17 cellular contexts compared by ENCODE assay signal in genomic region chr21:39155578-39155977, GRCh38. TPM values are rescaled to one million over a fixed set of nuclear protein-coding genes. Genes with fewer than 3 reads are reported as not detected.
A peak's percentile ranks its signal among the peaks of the same experiment; 100 is the strongest.
DNase-seq lines count a peak whose midpoint lies in the region; ATAC-seq and TF ChIP-seq lines count a peak whose summit lies in the region.
"Had no signal": no experiment of that assay in that cellular context is flagged by ENCODE, and none has a peak within 500 bp of the region (broad histone marks: within the 10 kb centered on the region; RNA-seq: fewer than 3 reads in every experiment).

No MANE protein-coding gene starts in this region.

- H3K4me1 ChIP-seq in Panc1 (ENCODE audit: control insufficient read depth, insufficient read depth, low read length), result no peaks in the 10 kb centered on the region

- H3K27me3 Mint-ChIP-seq in chondrocyte (ENCODE audit: low read depth) (no peaks in the 10 kb centered on the region), osteocyte (ENCODE audit: unreplicated experiment) (no peaks in the 10 kb centered on the region), T-helper 17 cell (peaks cover 16% of the 10 kb centered on the region)

- H3K4me3 Mint-ChIP-seq in chondrocyte (ENCODE audit: unreplicated experiment) (no peak overlapping the region), osteocyte (ENCODE audit: unreplicated experiment) (no peak overlapping the region), T-helper 17 cell (no peak overlapping the region)
- H3K4me3 Mint-ChIP-seq: B cell; CD4-positive, alpha-beta memory T cell; HFFc6 had no signal

- intact Hi-C loops in Panc1 (cut with micrococcal nuclease; ENCODE audit: unreplicated experiment), result no loop called here

- H3K4me3 ChIP-seq in Panc1 (ENCODE audit: low read depth in 2 of 2, low read length in 2 of 2), result no peak overlapping the region

- in situ Hi-C loops in Panc1 (cut with HindIII; ENCODE audit: low pct_unique_long_range_greater_than_20kb, low sequenced_read_pairs), result no loop called here

- H3K27ac ChIP-seq in Panc1 (ENCODE audit: low read length), result no peak overlapping the region

- H3K27me3 ChIP-seq in Panc1 (ENCODE audit: control insufficient read depth, insufficient read depth, low read length), result no peaks in the 10 kb centered on the region

- H3K9me3 Mint-ChIP-seq in chondrocyte (ENCODE audit: low read depth) (peaks cover 2% of the 10 kb centered on the region), osteocyte (ENCODE audit: unreplicated experiment) (no peaks in the 10 kb centered on the region)
- H3K9me3 Mint-ChIP-seq: CD4-positive, alpha-beta memory T cell; HFFc6 had no signal

- H3K9me3 ChIP-seq in Panc1 (ENCODE audit: control insufficient read depth, insufficient read depth, low read depth, low read length) (no peaks in the 10 kb centered on the region), T-helper 17 cell (ENCODE audit: control insufficient read depth, low read length, poor library complexity, severe bottlenecking) (no peaks in the 10 kb centered on the region)

- POLR2A ChIA-PET in Panc1 (lab: Charles Lee), result no interaction called here

- H3K36me3 Mint-ChIP-seq in chondrocyte (ENCODE audit: low read depth), result peaks cover 1% of the 10 kb centered on the region
- H3K36me3 Mint-ChIP-seq in osteocyte (ENCODE audit: unreplicated experiment), result no peaks in the 10 kb centered on the region
- H3K36me3 Mint-ChIP-seq in T-helper 17 cell (ENCODE audit: low read depth), result peaks cover 3% of the 10 kb centered on the region
- H3K36me3 Mint-ChIP-seq: CD4-positive, alpha-beta memory T cell had no signal

- H3K4me1 Mint-ChIP-seq in chondrocyte (ENCODE audit: low read depth), result peaks cover 44% of the 10 kb centered on the region
- H3K4me1 Mint-ChIP-seq in osteocyte (ENCODE audit: unreplicated experiment), result peaks cover 18% of the 10 kb centered on the region
- H3K4me1 Mint-ChIP-seq in T-helper 17 cell, result no peaks in the 10 kb centered on the region
- H3K4me1 Mint-ChIP-seq: B cell; CD4-positive, alpha-beta memory T cell had no signal

- CTCF ChIA-PET in Panc1 (lab: Charles Lee), result no interaction called here

- TF ChIP-seq CTCF in Panc1 (IDR thresholded peaks at IDR 0.05) (no peak), chondrocyte (IDR thresholded peaks at IDR 0.05) (no peak), osteocyte (IDR thresholded peaks at IDR 0.05) (no peak)

- DNase-seq in Panc1 (ENCODE audit: low read depth, low spot score), result no peak
- no peak for DNase-seq in chondrocyte (ENCODE audit: low spot score)
- DNase-seq in osteocyte (ENCODE audit: extremely low spot score, unreplicated experiment), result no peak
- no peak for DNase-seq in NCI-H510A (lab: John Stamatoyannopoulos, UW)
- DNase-seq in T-helper 17 cell, result no peak
- no peak for DNase-seq in NCI-H526 treated with DMSO at 0.1 percent for 48 hours (lab: John Stamatoyannopoulos, UW)
- DNase-seq: ACHN; C1 segment of cervical spinal cord; CD4-positive, alpha-beta memory T cell; COR-L47; DMS153; DMS79 treated with DMSO at 0.1 percent for 48 hours; HCEC 1CT; HFFc6; KG1 had no signal

- H3K36me3 ChIP-seq in Panc1 (ENCODE audit: control insufficient read depth, insufficient read depth, low read length), result no peaks in the 10 kb centered on the region

- ATAC-seq in Panc1 (peak; percentile 51; the same call in 1 of the 2 replicates), GM18498 (IDR thresholded peaks at IDR 0.05; ENCODE audit: unreplicated experiment) (no peak), T-helper 17 cell (no peak)

- no TSS peak for BruUV-seq in Panc1 (replicated peaks; lab: Mats Ljungman, UMichigan)

- H3K27ac Mint-ChIP-seq in chondrocyte (ENCODE audit: unreplicated experiment) (peak overlapping the region; percentile 91), osteocyte (ENCODE audit: unreplicated experiment) (peak overlapping the region; percentile 59), T-helper 17 cell (no peak overlapping the region)
- H3K27ac Mint-ChIP-seq: B cell; CD4-positive, alpha-beta memory T cell; HFFc6 had no signal

RNA-seq across cellular contexts. Expression of gene PSMG1, which starts 27.7 kb away (rescaled TPM):
- 70.0 TPM for total RNA-seq in Panc1 (2021; ENCODE audit: unreplicated experiment)
- 50.9 TPM for polyA plus RNA-seq in Panc1 (2012; ENCODE audit: insufficient read length)
- 56.7 to 72.5 TPM (median 66.4 TPM) in 3 replicates for total RNA-seq in chondrocyte
- total RNA-seq in osteocyte, result 49.0 and 49.6 TPM in 2 replicates
- 10 to 100 TPM; 10.5 to 14.6 TPM for total RNA-seq in T-helper 17 cell
